Comparison of ENCODE assay signal across 1 cellular context in genomic region chr11:67285541-67286498, GRCh38.
TF ChIP-seq lines count a peak whose summit lies in the region.

No MANE protein-coding gene starts in this region.

TF ChIP-seq in GM23338, 12 proteins besides CTCF, POLR2A, EP300 and RAD21 (continued from another document):
- TF ChIP-seq ZNF462 (CRISPR knock-in tag; IDR thresholded peaks at IDR 0.05) (no peak), REST (IDR thresholded peaks at IDR 0.05; ENCODE audit: unreplicated experiment) (no peak), EZH2phosphoT487 (IDR thresholded peaks at IDR 0.05; ENCODE audit: unreplicated experiment) (no peak)
